In the genomic region with DNA sequence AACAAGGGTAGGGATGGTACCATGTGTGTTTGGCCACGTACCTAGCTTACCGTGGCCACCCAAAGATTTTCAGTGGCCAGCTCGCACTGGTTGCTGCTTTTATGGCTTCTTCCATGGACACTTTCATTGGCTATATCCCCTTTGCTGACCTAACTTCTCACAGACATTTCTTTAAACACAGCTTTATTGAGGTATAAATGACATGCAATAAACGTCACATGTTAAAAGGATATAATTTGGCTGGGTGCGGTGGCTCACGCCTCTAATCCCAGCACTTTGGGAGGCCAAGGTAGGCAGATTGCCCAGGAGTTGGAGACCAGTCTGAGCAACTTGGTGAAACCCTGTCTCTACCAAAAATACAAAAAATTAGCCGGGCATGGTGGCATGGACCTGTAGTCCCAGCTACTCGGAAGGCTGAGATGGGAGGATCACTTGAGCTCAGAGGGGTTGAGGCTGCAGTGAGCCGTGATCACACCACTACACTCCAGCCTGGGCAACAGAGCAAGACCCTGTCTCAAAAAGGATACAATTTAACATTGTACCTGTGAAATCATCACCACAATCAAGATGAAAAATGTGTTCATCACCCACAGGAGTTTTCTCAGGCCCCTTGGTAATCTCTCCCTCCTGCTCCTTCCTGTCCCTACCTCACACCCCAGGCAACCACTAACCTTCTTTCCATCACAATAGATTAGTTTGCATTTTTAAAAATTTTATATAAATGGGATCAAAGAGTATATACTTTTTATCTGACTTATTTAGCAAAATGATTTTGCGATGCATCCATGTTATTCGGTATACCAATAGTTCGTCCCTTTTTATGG, we compare ENCODE assay signal across 14 cellular contexts.
A peak's percentile ranks its signal among the peaks of the same experiment; 100 is the strongest.
DNase-seq lines count a peak whose midpoint lies in the region; ATAC-seq and TF ChIP-seq lines count a peak whose summit lies in the region.
"Had no signal": no experiment of that assay in that cellular context is flagged by ENCODE, and none has a peak within 500 bp of the region (broad histone marks: within the 10 kb centered on the region; RNA-seq: fewer than 3 reads in every experiment).

No MANE protein-coding gene starts in this region.

- H3K27me3 ChIP-seq in left ventricle myocardium inferior (ENCODE audit: low read depth) (no peaks in the 10 kb centered on the region), uterus (no peaks in the 10 kb centered on the region)

- H3K9me3 ChIP-seq in left ventricle myocardium inferior (replicated peaks) (no peaks in the 10 kb centered on the region), uterus (no peaks in the 10 kb centered on the region)

- H3K4me3 Mint-ChIP-seq in neural crest cell = no peak overlapping the region
- H3K4me3 Mint-ChIP-seq: HFFc6 had no signal

- H3K4me3 ChIP-seq in left ventricle myocardium inferior (no peak overlapping the region), coronary artery (no peak overlapping the region), uterus (no peak overlapping the region)
- H3K4me3 ChIP-seq: skin epidermis had no signal

- H3K27me3 Mint-ChIP-seq in neural crest cell (ENCODE audit: low read depth) = peaks cover 65% of the 10 kb centered on the region

- H3K27ac ChIP-seq in left ventricle myocardium inferior (replicated peaks) = no peak overlapping the region
- peak overlapping the region; percentile 87 to 100 for H3K27ac ChIP-seq in coronary artery
- H3K27ac ChIP-seq in uterus = peak overlapping the region; percentile 90 to 98
- H3K27ac ChIP-seq: KMS-11 had no signal

- no peak for TF ChIP-seq CTCF in left ventricle myocardium inferior (IDR thresholded peaks at IDR 0.05; ENCODE audit: borderline replicate concordance)
- no peak for TF ChIP-seq CTCF in coronary artery (IDR thresholded peaks at IDR 0.05)
- TF ChIP-seq CTCF in neural crest cell (conservative IDR thresholded peaks at IDR 0.05) = no peak
- TF ChIP-seq CTCF in uterus (IDR thresholded peaks at IDR 0.05) = no peak

- ATAC-seq in left cardiac atrium = no peak

- H3K4me1 Mint-ChIP-seq in neural crest cell = peaks cover 42% of the 10 kb centered on the region

- TF ChIP-seq POLR2A in uterus (IDR thresholded peaks at IDR 0.05) = no peak

- H3K9me3 Mint-ChIP-seq in neural crest cell = no peaks in the 10 kb centered on the region
- H3K9me3 Mint-ChIP-seq: HFFc6 had no signal

- intact Hi-C loops in left cardiac atrium (cut with DNase I) = no loop called here
- intact Hi-C loops in left ventricle myocardium inferior (cut with micrococcal nuclease) = no loop called here
- intact Hi-C loops in uterus (cut with DNase I; ENCODE audit: low total_unique reads) = no loop called here

- DNase-seq in left cardiac atrium = peak; percentile 7
- DNase-seq in left ventricle myocardium inferior = no peak
- no peak for DNase-seq in coronary artery (ENCODE audit: low spot score)
- no peak for DNase-seq in neural crest cell (ENCODE audit: low read depth, low spot score)
- no peak for DNase-seq in uterus
- no peak for DNase-seq in central memory CD4-positive, alpha-beta T cell
- DNase-seq in C1 segment of cervical spinal cord (lab: John Stamatoyannopoulos, UW) = no peak
- DNase-seq in iPS-NIHi11 (ENCODE audit: low spot score) = no peak
- DNase-seq: HFFc6, NCI-H187 treated with DMSO at 0.1 percent for 48 hours, NCI-H774, SHP77 had no signal

- H3K36me3 ChIP-seq in left ventricle myocardium inferior = no peaks in the 10 kb centered on the region
- no peaks in the 10 kb centered on the region for H3K36me3 ChIP-seq in uterus

- no peaks in the 10 kb centered on the region for H3K36me3 Mint-ChIP-seq in neural crest cell (ENCODE audit: low read depth)

- H3K4me1 ChIP-seq in left ventricle myocardium inferior (peaks cover 69% of the 10 kb centered on the region), uterus (peaks cover 21 to 28% of the 10 kb centered on the region in 2 donors)

- peak overlapping the region; percentile 17 for H3K27ac Mint-ChIP-seq in neural crest cell (ENCODE audit: unreplicated experiment)
